ENCODE assay signal across 8 cellular contexts in the genomic region with DNA sequence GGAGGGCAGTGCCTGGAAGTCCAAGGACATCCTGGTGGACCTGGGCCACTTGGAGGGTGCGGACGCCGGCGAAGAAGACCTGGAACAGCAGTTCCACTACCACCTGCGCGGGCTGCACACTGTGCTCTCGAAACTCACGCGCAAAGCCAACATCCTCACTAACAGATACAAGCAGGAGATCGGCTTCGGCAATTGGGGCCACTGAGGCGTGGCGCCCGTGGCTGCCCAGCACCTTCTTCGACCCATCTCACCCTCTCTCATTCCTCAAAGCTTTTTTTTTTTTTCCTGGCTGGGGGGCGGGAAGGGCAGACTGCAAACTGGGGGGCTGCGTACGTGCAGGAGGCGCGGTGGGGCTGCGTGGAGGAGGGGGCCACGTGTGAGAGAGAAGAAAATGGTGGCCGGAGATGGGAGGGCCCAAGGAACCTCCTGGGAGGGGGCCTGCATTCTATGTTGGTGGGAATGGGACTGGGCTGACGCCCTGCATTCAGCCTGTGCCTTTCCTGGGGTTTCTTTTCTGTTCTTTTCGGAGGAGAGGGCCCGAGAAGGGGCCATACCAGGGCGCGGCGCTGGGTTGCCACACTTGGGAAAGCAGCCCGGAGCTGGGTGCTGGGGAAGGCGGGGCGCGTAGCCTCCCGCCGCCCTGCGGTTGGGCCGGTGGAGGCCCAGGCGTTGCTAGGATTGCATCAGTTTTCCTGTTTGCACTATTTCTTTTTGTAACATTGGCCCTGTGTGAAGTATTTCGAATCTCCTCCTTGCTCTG. TPM values are rescaled to one million over a fixed set of nuclear protein-coding genes. Genes with fewer than 3 reads are reported as not detected.
DNase-seq lines count a peak whose midpoint lies in the region; ATAC-seq and TF ChIP-seq lines count a peak whose summit lies in the region.

No MANE protein-coding gene starts in this region.

- ATAC-seq in HG02610 (IDR thresholded peaks at IDR 0.05; ENCODE audit: unreplicated experiment) = peak; percentile 24

- H3K4me3 ChIP-seq in epithelial cell of esophagus (ENCODE audit: low read length) = peak overlapping the region; percentile 63

- DNase-seq in COR-L47 (lab: John Stamatoyannopoulos, UW) = peak; percentile 45
- DNase-seq in NCI-H774 (lab: John Stamatoyannopoulos, UW) = peak; percentile 24
- DNase-seq in activated T-cell treated with anti-CD3 and anti-CD28 coated beads for 4 hours = peak; percentile 35
- peak; percentile 81 for DNase-seq in epithelial cell of esophagus (ENCODE audit: low read depth)
- DNase-seq in mucosa of gallbladder (ENCODE audit: low spot score) = peak; percentile 61
- peak; percentile 60 for DNase-seq in stimulated activated naive CD4-positive, alpha-beta T cell treated with Interleukin-2 at 50 U/mL for 16 hours (lab: John Stamatoyannopoulos, UW)
- DNase-seq in iPS-NIHi11 (ENCODE audit: low spot score) = no peak

- TF ChIP-seq CTCF in epithelial cell of esophagus (IDR thresholded peaks at IDR 0.05; ENCODE audit: insufficient read depth, low read depth, low read length, missing control alignments) = no peak

RNA-seq across cellular contexts. Expression of gene MID1IP1, which starts 4.2 kb away (rescaled TPM):
- 58.5 TPM for total RNA-seq in mucosa of gallbladder
